Comparison of ENCODE assay signal across 17 cellular contexts in the genomic region with DNA sequence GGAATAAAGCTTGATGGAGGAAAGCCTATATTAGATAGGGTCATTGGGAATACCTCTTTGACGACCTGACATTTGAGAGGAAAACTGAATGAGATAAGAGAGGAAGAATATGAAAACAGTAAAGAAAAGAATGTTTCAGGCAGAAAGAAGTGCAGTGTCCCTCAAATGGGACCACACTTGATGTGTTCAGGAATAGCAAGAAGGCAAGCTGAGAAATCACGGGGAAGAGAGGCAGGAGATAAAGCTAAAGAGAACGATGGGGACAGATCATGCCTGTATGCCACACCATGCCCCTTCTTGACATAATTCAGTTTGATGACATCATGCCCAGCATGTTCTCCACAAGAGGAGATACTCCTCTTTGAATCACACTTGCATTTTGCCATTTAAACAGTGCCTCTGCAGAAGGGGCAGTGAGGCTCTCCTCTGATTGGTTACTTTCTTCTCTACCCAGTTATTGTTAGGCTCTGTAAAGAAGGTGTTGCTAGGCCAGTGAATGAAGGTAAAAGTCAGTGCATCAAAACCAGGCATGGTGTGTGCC. TPM values are rescaled to one million over a fixed set of nuclear protein-coding genes. Genes with fewer than 3 reads are reported as not detected.
"Had no signal": no experiment of that assay in that cellular context is flagged by ENCODE, and none has a peak within 500 bp of the region (broad histone marks: within the 10 kb centered on the region; RNA-seq: fewer than 3 reads in every experiment).

No MANE protein-coding gene starts in this region.

- H3K27me3 ChIP-seq: tibial artery had no signal

- H3K9me3 ChIP-seq: prostate gland, tibial artery had no signal

- H3K4me1 ChIP-seq: prostate gland had no signal

- ATAC-seq: left lobe of liver; naive thymus-derived CD8-positive, alpha-beta T cell; stimulated activated naive CD8-positive, alpha-beta T cell treated with anti-CD3 and anti-CD28 coated beads, Interleukin-15, amount 100 ng/mL, for 72 hours had no signal

- H3K36me3 ChIP-seq: prostate gland, tibial artery, WERI-Rb-1 had no signal

- DNase-seq: activated CD4-positive, alpha-beta T cell treated with anti-CD3 and anti-CD28 coated beads, Interleukin-2, amount 50 U/mL, for 48 hours; activated effector memory CD4-positive, alpha-beta T cell treated with Interleukin-2 at 50 U/mL for 16 hours; activated naive CD4-positive, alpha-beta T cell treated with anti-CD3 and anti-CD28 coated beads for 36 hours; activated naive CD8-positive, alpha-beta T cell treated with anti-CD3 and anti-CD28 coated beads, Interleukin-2, amount 10 ng/mL, durations not matched to agents 7 days and 5 days; activated T-cell treated with anti-CD3 and anti-CD28 coated beads, Interleukin-2, amount 50 U/mL, for 72 hours; amygdala; kidney; naive thymus-derived CD8-positive, alpha-beta T cell; stimulated activated CD4-positive, alpha-beta T cell treated with anti-CD3 and anti-CD28 coated beads, Interleukin-12 subunit alpha, Interleukin-12 subunit beta, amount 100 ng/mL, for 4 hours; stimulated activated CD4-positive, alpha-beta T cell treated with anti-CD3 and anti-CD28 coated beads, Interleukin-4, amount 100 ng/mL, for 4 hours; stimulated activated naive CD8-positive, alpha-beta T cell treated with anti-CD3 and anti-CD28 coated beads, Interleukin-15, amount 100 ng/mL, for 72 hours; tibial artery; WERI-Rb-1 had no signal

- FAIRE-seq: endometrium, kidney had no signal

- H3K4me3 ChIP-seq: prostate gland, tibial artery had no signal

- H3K27ac ChIP-seq: prostate gland, WERI-Rb-1 had no signal

RNA-seq across cellular contexts. Expression of a gene that starts 32.9 kb away (rescaled TPM):
- total RNA-seq: lung microvascular endothelial cell; naive thymus-derived CD8-positive, alpha-beta T cell had no signal
- polyA plus RNA-seq: naive thymus-derived CD8-positive, alpha-beta T cell had no signal
